ENCODE assay signal across 22 cellular contexts in the genomic region with DNA sequence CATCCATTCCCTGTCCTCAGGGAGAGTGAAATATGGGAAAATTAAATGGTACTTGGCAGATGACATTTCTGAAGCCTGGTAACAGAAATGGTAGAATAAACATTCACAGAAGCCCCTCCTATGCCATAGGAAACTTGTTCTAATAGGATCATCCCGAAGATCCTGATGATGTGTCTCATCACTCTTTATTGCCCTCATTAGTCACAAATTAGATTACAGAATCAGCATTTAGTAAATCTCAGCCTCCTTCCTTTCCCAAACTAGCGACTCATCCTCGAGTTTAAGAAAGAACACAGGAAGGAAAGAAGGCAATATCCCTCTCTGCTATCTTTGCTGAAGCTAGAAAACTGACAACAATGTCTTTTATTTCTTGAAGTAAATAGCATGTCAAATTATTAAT.
DNase-seq lines count a peak whose midpoint lies in the region; ATAC-seq, FAIRE-seq and TF ChIP-seq lines count a peak whose summit lies in the region.
"Had no signal": no experiment of that assay in that cellular context is flagged by ENCODE, and none has a peak within 500 bp of the region (broad histone marks: within the 10 kb centered on the region; RNA-seq: fewer than 3 reads in every experiment).

No MANE protein-coding gene starts in this region.

- H3K4me2 ChIP-seq in smooth muscle cell: peak overlapping the region; percentile 40
- H3K4me2 ChIP-seq: KMS-11 had no signal

- intact Hi-C loops in mucosa of descending colon (cut with DNase I, micrococcal nuclease) (no loop called here), ascending aorta (cut with DNase I) (no loop called here)

- 16% methylated on average over 3 of the region's 3 CpGs for WGBS in smooth muscle cell (ENCODE audit: low lambda C conversion rate)
- 57 to 65% methylated on average over 3 of the region's 3 CpGs for WGBS in gastroesophageal sphincter (ENCODE audit: low coverage in 1 of 2), 2 donors

- no peaks in the 10 kb centered on the region for H3K27me3 ChIP-seq in bronchial epithelial cell (ENCODE audit: control insufficient read depth, insufficient read depth, low read length)
- H3K27me3 ChIP-seq in smooth muscle cell (ENCODE audit: low read depth): no peaks in the 10 kb centered on the region
- no peaks in the 10 kb centered on the region for H3K27me3 ChIP-seq in ascending aorta
- no peaks in the 10 kb centered on the region for H3K27me3 ChIP-seq in gastroesophageal sphincter
- H3K27me3 ChIP-seq: colonic mucosa, esophagus squamous epithelium, right lobe of liver, tibial nerve had no signal

- no peak for TF ChIP-seq POLR2A in gastroesophageal sphincter (IDR thresholded peaks at IDR 0.05)

- H2AFZ ChIP-seq in smooth muscle cell (ENCODE audit: low read depth): no peak overlapping the region

- H3K4me1 ChIP-seq in smooth muscle cell (ENCODE audit: low read depth): no peaks in the 10 kb centered on the region
- H3K4me1 ChIP-seq in mucosa of descending colon (ENCODE audit: low read depth): no peaks in the 10 kb centered on the region
- H3K4me1 ChIP-seq in ascending aorta: no peaks in the 10 kb centered on the region
- H3K4me1 ChIP-seq in gastroesophageal sphincter: no peaks in the 10 kb centered on the region
- H3K4me1 ChIP-seq: colonic mucosa, lower lobe of right lung, right lobe of liver had no signal

- no peak for FAIRE-seq in bronchial epithelial cell (lab: Jason Lieb, UNC)
- FAIRE-seq: HTR-8/SVneo had no signal

- TF ChIP-seq CTCF in bronchial epithelial cell (IDR thresholded peaks at IDR 0.05; ENCODE audit: insufficient read depth, low read length, severe bottlenecking) (no peak), smooth muscle cell (IDR thresholded peaks at IDR 0.05; ENCODE audit: borderline replicate concordance, insufficient read depth, poor library complexity, severe bottlenecking) (no peak), mucosa of descending colon (IDR thresholded peaks at IDR 0.05) (no peak), ascending aorta (IDR thresholded peaks at IDR 0.05) (no peak), gastroesophageal sphincter (IDR thresholded peaks at IDR 0.05) (no peak)

- no peaks in the 10 kb centered on the region for H3K79me2 ChIP-seq in smooth muscle cell (ENCODE audit: low read depth)

- no peak overlapping the region for H3K4me3 ChIP-seq in bronchial epithelial cell (ENCODE audit: low read depth, low read length)
- no peak overlapping the region for H3K4me3 ChIP-seq in smooth muscle cell
- no peak overlapping the region for H3K4me3 ChIP-seq in mucosa of descending colon
- no peak overlapping the region for H3K4me3 ChIP-seq in ascending aorta
- no peak overlapping the region for H3K4me3 ChIP-seq in gastroesophageal sphincter
- H3K4me3 ChIP-seq: colonic mucosa, esophagus squamous epithelium, lower lobe of right lung, right lobe of liver, tibial nerve had no signal

- H3K9ac ChIP-seq in smooth muscle cell (ENCODE audit: low read depth): no peak overlapping the region
- H3K9ac ChIP-seq: KMS-11 had no signal

- H3K9me3 ChIP-seq in smooth muscle cell (replicated peaks; ENCODE audit: low read depth): no peaks in the 10 kb centered on the region
- H3K9me3 ChIP-seq in mucosa of descending colon: no peaks in the 10 kb centered on the region
- H3K9me3 ChIP-seq in ascending aorta: no peaks in the 10 kb centered on the region
- H3K9me3 ChIP-seq in gastroesophageal sphincter: no peaks in the 10 kb centered on the region
- H3K9me3 ChIP-seq: colonic mucosa, esophagus squamous epithelium, lower lobe of right lung, right lobe of liver, tibial nerve had no signal

- H3K27ac ChIP-seq in smooth muscle cell (ENCODE audit: low read depth) (peak overlapping the region; percentile 13), ascending aorta (no peak overlapping the region), gastroesophageal sphincter (no peak overlapping the region)
- H3K27ac ChIP-seq: colonic mucosa, esophagus squamous epithelium, KMS-11, lower lobe of right lung, right lobe of liver, tibial nerve had no signal

- DNase-seq in ELR (ENCODE audit: low read depth) (peak; percentile 71), LHCN-M2 (ENCODE audit: low read depth) (peak; percentile 31), bronchial epithelial cell (ENCODE audit: low read depth) (peak; percentile 48), smooth muscle cell (lab: John Stamatoyannopoulos, UW; ENCODE audit: unreplicated experiment) (no peak), mucosa of descending colon (no peak), ascending aorta (ENCODE audit: low spot score in 2 of 2) (no peak)
- DNase-seq: activated naive CD4-positive, alpha-beta T cell; activated T-cell treated with anti-CD3 and anti-CD28 coated beads, Interleukin-2, amount 50 U/mL, for 24 hours; colonic mucosa; DMS79; esophagus squamous epithelium; lower lobe of right lung; NCI-H2171; NCI-H526; posterior cingulate gyrus; right lobe of liver; RPMI8226; T-helper 17 cell had no signal

- ATAC-seq in mucosa of descending colon: no peak
- ATAC-seq in gastroesophageal sphincter: no peak
- ATAC-seq: lower lobe of right lung, right lobe of liver, T-helper 17 cell had no signal

- H4K20me1 ChIP-seq in smooth muscle cell (ENCODE audit: low read depth): no peaks in the 10 kb centered on the region

- peaks cover 5% of the 10 kb centered on the region for H3F3A ChIP-seq in smooth muscle cell (ENCODE audit: low read depth)

- TF ChIP-seq EP300 in gastroesophageal sphincter (IDR thresholded peaks at IDR 0.05): no peak

- H3K36me3 ChIP-seq in bronchial epithelial cell (ENCODE audit: control insufficient read depth, insufficient read depth, low read length) (no peaks in the 10 kb centered on the region), smooth muscle cell (ENCODE audit: low read depth) (no peaks in the 10 kb centered on the region), mucosa of descending colon (ENCODE audit: low read depth) (no peaks in the 10 kb centered on the region), ascending aorta (no peaks in the 10 kb centered on the region), gastroesophageal sphincter (no peaks in the 10 kb centered on the region)
- H3K36me3 ChIP-seq: colonic mucosa, esophagus squamous epithelium, lower lobe of right lung, right lobe of liver, tibial nerve had no signal

Comparison
In these comparisons a context has a peak if more than half of its experiments do, and no peak if none do; other contexts are left out.
1. DNase-seq: peak in ELR (single experiment), LHCN-M2 (single experiment) and bronchial epithelial cell (single experiment); none in smooth muscle cell (single experiment), mucosa of descending colon (0 of 3) and ascending aorta (0 of 2).